In the genomic region with DNA sequence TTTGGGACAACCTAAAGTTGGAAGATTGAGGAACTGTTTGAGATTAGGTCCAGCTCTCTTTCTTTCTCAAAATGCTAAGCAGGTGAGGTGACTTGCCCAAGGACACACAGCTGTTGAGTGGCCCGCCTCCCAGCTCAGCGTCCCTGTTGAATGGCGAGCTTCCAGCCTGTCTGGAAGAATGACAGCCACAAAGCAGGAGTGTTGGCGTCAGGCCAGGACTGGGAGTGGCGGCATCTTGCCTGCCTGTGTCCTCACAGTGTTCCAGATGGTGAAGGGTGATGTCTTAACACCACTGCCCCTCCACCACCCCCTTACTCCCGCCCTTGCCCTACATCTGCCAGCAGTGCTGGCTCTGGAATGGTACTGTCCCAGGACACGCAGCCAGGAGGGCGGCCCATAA, we compare ENCODE assay signal across 14 cellular contexts. TPM values are rescaled to one million over a fixed set of nuclear protein-coding genes. Genes with fewer than 3 reads are reported as not detected.
DNase-seq lines count a peak whose midpoint lies in the region; ATAC-seq and TF ChIP-seq lines count a peak whose summit lies in the region.
"Had no signal": no experiment of that assay in that cellular context is flagged by ENCODE, and none has a peak within 500 bp of the region (broad histone marks: within the 10 kb centered on the region; RNA-seq: fewer than 3 reads in every experiment).

No MANE protein-coding gene starts in this region.

- H3K36me3 ChIP-seq in BE2C: no peaks in the 10 kb centered on the region
- H3K36me3 ChIP-seq in IMR-90 (ENCODE audit: control insufficient read depth, insufficient read depth, low read length): no peaks in the 10 kb centered on the region
- peaks cover 0 to 8% of the 10 kb centered on the region in 2 donors for H3K36me3 ChIP-seq in adrenal gland (replicated peaks in 1 of 2)
- H3K36me3 ChIP-seq in mucosa of descending colon (ENCODE audit: low read depth): no peaks in the 10 kb centered on the region

- no peak overlapping the region for H2BK15ac ChIP-seq in IMR-90 (ENCODE audit: low read depth, low read length)

- no peak overlapping the region for H3K27ac ChIP-seq in IMR-90 (ENCODE audit: insufficient read depth, low read length)
- no peak overlapping the region for H3K27ac ChIP-seq in adrenal gland
- H3K27ac ChIP-seq in CD4-positive, alpha-beta T cell (ENCODE audit: low read depth, low read length): no peak overlapping the region
- H3K27ac ChIP-seq: left lung had no signal

- BruUV-seq in IMR-90 (replicated peaks; lab: Mats Ljungman, UMichigan): no TSS peak

- no peak overlapping the region for H3K4ac ChIP-seq in IMR-90 (ENCODE audit: low read depth, low read length)

- no peak overlapping the region for H3K18ac ChIP-seq in IMR-90 (ENCODE audit: low read depth, low read length)

- no peak for TF ChIP-seq RAD21 in IMR-90 (IDR thresholded peaks at IDR 0.05; ENCODE audit: low read length)

- no peak overlapping the region for H3K9ac ChIP-seq in IMR-90 (ENCODE audit: low read depth, low read length)

- H3K9me3 ChIP-seq in BE2C (no peaks in the 10 kb centered on the region), IMR-90 (ENCODE audit: control insufficient read depth, insufficient read depth, low read length) (no peaks in the 10 kb centered on the region), adrenal gland (replicated peaks in 1 of 3) (no peaks in the 10 kb centered on the region), mucosa of descending colon (no peaks in the 10 kb centered on the region)
- H3K9me3 ChIP-seq in CD4-positive, alpha-beta T cell (ENCODE audit: control insufficient read depth, low read length): no peaks in the 10 kb centered on the region
- H3K9me3 ChIP-seq: Caco-2, esophagus squamous epithelium, left lung had no signal

- no peaks in the 10 kb centered on the region for H3K27me3 Mint-ChIP-seq in CD4-positive, alpha-beta T cell

- no peak for TF ChIP-seq POLR2A in IMR-90 (IDR thresholded peaks at IDR 0.05; ENCODE audit: low read depth, low read length)
- TF ChIP-seq POLR2A in adrenal gland (IDR thresholded peaks at IDR 0.05): no peak

- WGBS in IMR-90 (ENCODE audit: extremely low coverage in 2 of 2, insufficient read length in 1 of 2), 2 experiments: no CpG with 5 or more reads among the region's 8 CpGs
- WGBS in adrenal gland, 4 donors: 29 to 44% (median 37%) methylated on average over 3 to 8 of the region's 8 CpGs

- no peak overlapping the region for H4K91ac ChIP-seq in IMR-90 (ENCODE audit: insufficient read depth, low read depth, low read length)

- H3K4me3 ChIP-seq in BE2C (ENCODE audit: low read depth, low read length) (no peak overlapping the region), IMR-90 (ENCODE audit: insufficient read depth, low read depth, low read length) (no peak overlapping the region), adrenal gland (no peak overlapping the region), mucosa of descending colon (no peak overlapping the region)
- H3K4me3 ChIP-seq: esophagus squamous epithelium, left lung had no signal

- intact Hi-C loops in IMR-90 (cut with micrococcal nuclease): no loop called here
- intact Hi-C loops in adrenal gland (cut with DNase I): loop anchor here in 1 of 2 donors (10.0 kb wide), 1 partner anchor 171 kb away; no protein-coding TSS in a partner anchor
- intact Hi-C loops in mucosa of descending colon (cut with DNase I, micrococcal nuclease): no loop called here
- intact Hi-C loops in CD4-positive, alpha-beta T cell (cut with DNase I, micrococcal nuclease): loop anchor here (5.0 kb wide), 2 partner anchors 174 to 179 kb away; partner anchors contain the start of gene PPP1R3E (in 1 of the 2)

- H3K9me3 Mint-ChIP-seq in CD4-positive, alpha-beta T cell: no peaks in the 10 kb centered on the region

- H4K8ac ChIP-seq in IMR-90 (ENCODE audit: low read depth in 2 of 2, low read length in 2 of 2): no peak overlapping the region

- no peak overlapping the region for H2BK20ac ChIP-seq in IMR-90 (ENCODE audit: low read depth, low read length)

- DNase-seq in BE2C: peak; percentile 88
- no peak for DNase-seq in IMR-90
- DNase-seq in adrenal gland: peak; percentile 66 to 92 (median 78)
- DNase-seq in mucosa of descending colon: peak; percentile 90 to 96 (median 92)
- no peak for DNase-seq in CD4-positive, alpha-beta T cell
- DNase-seq in NCI-H1436 treated with DMSO at 0.1 percent for 48 hours (lab: John Stamatoyannopoulos, UW): no peak
- DNase-seq in GM19238 (ENCODE audit: insufficient read length, low spot score): no peak
- DNase-seq: Caco-2, esophagus squamous epithelium, T-helper 1 cell had no signal

- peaks cover 41% of the 10 kb centered on the region for H3K4me1 Mint-ChIP-seq in CD4-positive, alpha-beta T cell (ENCODE audit: low read depth)

- no peak overlapping the region for H3K27ac Mint-ChIP-seq in CD4-positive, alpha-beta T cell

- no peak overlapping the region for H3K23ac ChIP-seq in IMR-90 (ENCODE audit: low read depth, low read length)

- H4K5ac ChIP-seq in IMR-90 (ENCODE audit: low read depth, low read length): no peak overlapping the region

- TF ChIP-seq CTCF in BE2C (IDR thresholded peaks at IDR 0.05; ENCODE audit: low read depth, low read length): no peak
- TF ChIP-seq CTCF in IMR-90 (conservative IDR thresholded peaks at IDR 0.05; ENCODE audit: low read depth, low read length): no peak
- TF ChIP-seq CTCF in adrenal gland (IDR thresholded peaks at IDR 0.05): no peak
- TF ChIP-seq CTCF in mucosa of descending colon (IDR thresholded peaks at IDR 0.05): no peak
- no peak for TF ChIP-seq CTCF in CD4-positive, alpha-beta T cell (IDR thresholded peaks at IDR 0.05)

- POLR2A ChIA-PET in IMR-90 (lab: Charles Lee; ENCODE audit: unreplicated experiment): interaction anchor here (0.7 to 1.0 kb wide), 2 partner anchors 54 to 67 kb away, joined by 3 to 8 read pairs; no protein-coding TSS in a partner anchor
- POLR2A ChIA-PET in CD4-positive, alpha-beta T cell (lab: Charles Lee): no interaction called here

- no peak overlapping the region for H2BK5ac ChIP-seq in IMR-90 (ENCODE audit: low read depth, low read length, poor library complexity, severe bottlenecking)

- H3K27me3 ChIP-seq in BE2C (no peaks in the 10 kb centered on the region), IMR-90 (ENCODE audit: control insufficient read depth, insufficient read depth, low read length) (peaks cover 6% of the 10 kb centered on the region; the same call in 1 of the 2 replicates), adrenal gland (no peaks in the 10 kb centered on the region)
- H3K27me3 ChIP-seq in CD4-positive, alpha-beta T cell (ENCODE audit: control insufficient read depth, insufficient read depth, low read length): no peaks in the 10 kb centered on the region
- H3K27me3 ChIP-seq: esophagus squamous epithelium, left lung had no signal

- in situ Hi-C loops in IMR-90 (cut with MboI; ENCODE audit: low sequenced_read_pairs): no loop called here

- H3K4me1 ChIP-seq in BE2C (no peaks in the 10 kb centered on the region), IMR-90 (ENCODE audit: control insufficient read depth, insufficient read depth, low read length) (0 out of 2 replicates have a peak, but pooled peaks cover 3% of the 10 kb centered on the region), adrenal gland (replicated peaks in 1 of 2) (peaks cover 0 to 16% of the 10 kb centered on the region in 2 donors), mucosa of descending colon (ENCODE audit: low read depth) (no peaks in the 10 kb centered on the region)
- H3K4me1 ChIP-seq: Caco-2 had no signal

- H2BK120ac ChIP-seq in IMR-90 (ENCODE audit: low read depth, low read length): no peak overlapping the region

- ATAC-seq in IMR-90 (ENCODE audit: low read depth) (no peak), mucosa of descending colon (peak; percentile 77), HG03095 (IDR thresholded peaks at IDR 0.05; ENCODE audit: unreplicated experiment) (no peak)
- no peak for ATAC-seq in CD4-positive, alpha-beta T cell (ENCODE audit: poor library complexity)
- ATAC-seq: left lung, sciatic nerve had no signal

- peak overlapping the region; percentile 24 for H2AFZ ChIP-seq in IMR-90 (replicated peaks; ENCODE audit: low read length, poor library complexity)

- H3K9me1 ChIP-seq in IMR-90 (ENCODE audit: insufficient read depth, low read length): no peaks in the 10 kb centered on the region

- no peaks in the 10 kb centered on the region for H3K79me1 ChIP-seq in IMR-90 (ENCODE audit: low read depth in 1 of 2, low read length in 2 of 2)

- H4K20me1 ChIP-seq in IMR-90 (ENCODE audit: insufficient read depth, low read length): no peaks in the 10 kb centered on the region

- dilution Hi-C loops in IMR-90 (cut with HindIII; ENCODE audit: low sequenced_read_pairs, unreplicated experiment): no loop called here

- no peak overlapping the region for H3K4me3 Mint-ChIP-seq in CD4-positive, alpha-beta T cell

- no peak overlapping the region for H2AK5ac ChIP-seq in IMR-90 (ENCODE audit: low read depth, low read length)

- H2AK9ac ChIP-seq in IMR-90 (replicated peaks; ENCODE audit: low read depth, low read length, poor library complexity): no peak overlapping the region

- no peaks in the 10 kb centered on the region for H3K36me3 Mint-ChIP-seq in CD4-positive, alpha-beta T cell (ENCODE audit: low read depth)

- H3K4me2 ChIP-seq in IMR-90 (ENCODE audit: low read depth, low read length): no peak overlapping the region

- H3K56ac ChIP-seq in IMR-90 (ENCODE audit: extremely low read depth, insufficient read depth, low read length): no peak overlapping the region

- CTCF ChIA-PET in IMR-90 (lab: Yijun Ruan, JAX): interaction anchor here (1.0 kb wide), 1 partner anchor 64 kb away, joined by 7 read pairs; no protein-coding TSS in a partner anchor
- CTCF ChIA-PET in CD4-positive, alpha-beta T cell (lab: Charles Lee): interaction anchor here (1.3 kb wide), 1 partner anchor 55 kb away, joined by 4 read pairs; no protein-coding TSS in a partner anchor

- no peak overlapping the region for H3K14ac ChIP-seq in IMR-90 (replicated peaks; ENCODE audit: low read depth, low read length)

RNA-seq across cellular contexts. Expression of gene CEBPE, which starts 4.4 kb away (rescaled TPM):
- polyA plus RNA-seq in BE2C (2012; ENCODE audit: insufficient read depth, insufficient read length, low read depth): not detected
- total RNA-seq in IMR-90 (2012; rRNA removed) (not detected in 2 replicates), adrenal gland (under 1 TPM in 1 of 8 donors, not detected in 7; 0.15 TPM), mucosa of descending colon (not detected)
- polyA plus RNA-seq in IMR-90 (2012; rRNA removed) (0.05 TPM in 1 of 2 replicates, not detected in the other), adrenal gland (under 1 TPM in 2 of 3 donors, not detected in 1; 0.03 to 0.40 TPM)
- not detected in 2 replicates for polyA plus RNA-seq in IMR-90 (2012; cell fraction: cytosol; rRNA removed)
- polyA plus RNA-seq in IMR-90 (2012; cell fraction: nucleus; rRNA removed; ENCODE audit: low replicate concordance): not detected in 2 replicates
- total RNA-seq in CD4-positive, alpha-beta T cell: not detected
- total RNA-seq: astrocyte, Caco-2, esophagus squamous epithelium had no signal

RNA-seq across cellular contexts. Expression of gene CIROP, which starts 18.6 kb away (rescaled TPM):
- polyA plus RNA-seq in BE2C (2012; ENCODE audit: insufficient read depth, insufficient read length, low read depth): not detected
- total RNA-seq in IMR-90 (2012; rRNA removed) (0.28 and 0.36 TPM in 2 replicates), adrenal gland (not detected), mucosa of descending colon (under 1 TPM in 1 of 3 donors, not detected in 2; 0.13 TPM)
- polyA plus RNA-seq in IMR-90 (2012; rRNA removed) (0.31 and 0.37 TPM in 2 replicates), adrenal gland (not detected)
- 0.23 and 0.43 TPM in 2 replicates for polyA plus RNA-seq in IMR-90 (2012; cell fraction: cytosol; rRNA removed)
- 1.3 and 1.8 TPM in 2 replicates for polyA plus RNA-seq in IMR-90 (2012; cell fraction: nucleus; rRNA removed; ENCODE audit: low replicate concordance)
- total RNA-seq in CD4-positive, alpha-beta T cell: not detected
- total RNA-seq: astrocyte, Caco-2, left lung, sciatic nerve had no signal

RNA-seq across cellular contexts. Expression of gene C14orf119, which starts 28.1 kb away (rescaled TPM):
- 59.7 TPM for polyA plus RNA-seq in BE2C (2012; ENCODE audit: insufficient read depth, insufficient read length, low read depth)
- total RNA-seq in IMR-90 (2012; rRNA removed) (61.9 and 83.7 TPM in 2 replicates), adrenal gland (100 to 1,000 TPM in 1 of 8 donors, 10 to 100 TPM in 7; 23.9 to 206 (median 53.1) TPM), mucosa of descending colon (10 to 100 TPM; 46.6 to 48.3 (median 48.0) TPM)
- polyA plus RNA-seq in IMR-90 (2012; rRNA removed) (74.0 and 86.3 TPM in 2 replicates), adrenal gland (10 to 100 TPM; 28.0 to 52.9 (median 35.1) TPM)
- polyA plus RNA-seq in IMR-90 (2012; cell fraction: cytosol; rRNA removed): 36.7 and 38.7 TPM in 2 replicates
- polyA plus RNA-seq in IMR-90 (2012; cell fraction: nucleus; rRNA removed; ENCODE audit: low replicate concordance): 13.9 and 46.2 TPM in 2 replicates
- 1 to 10 TPM; 3.1 to 3.9 TPM for total RNA-seq in CD4-positive, alpha-beta T cell

RNA-seq across cellular contexts. Expression of gene ACIN1, which starts 28.5 kb away (rescaled TPM):
- polyA plus RNA-seq in BE2C (2012; ENCODE audit: insufficient read depth, insufficient read length, low read depth): 198 TPM
- total RNA-seq in IMR-90 (2012; rRNA removed) (71.9 and 73.8 TPM in 2 replicates), adrenal gland (100 to 1,000 TPM in 4 of 8 donors, 10 to 100 TPM in 4; 73.1 to 203 (median 111) TPM), mucosa of descending colon (100 to 1,000 TPM; 143 to 172 (median 170) TPM)
- polyA plus RNA-seq in IMR-90 (2012; rRNA removed) (167 and 185 TPM in 2 replicates), adrenal gland (100 to 1,000 TPM; 116 to 431 (median 258) TPM)
- polyA plus RNA-seq in IMR-90 (2012; cell fraction: cytosol; rRNA removed): 47.0 and 54.1 TPM in 2 replicates
- polyA plus RNA-seq in IMR-90 (2012; cell fraction: nucleus; rRNA removed; ENCODE audit: low replicate concordance): 631 and 1,195 TPM in 2 replicates
- total RNA-seq in CD4-positive, alpha-beta T cell: 100 to 1,000 TPM; 282 to 288 TPM

Comparison
In these comparisons a context has a peak if more than half of its experiments do, and no peak if none do; other contexts are left out.
1. DNase-seq: peak in BE2C (single experiment), adrenal gland (7 of 7) and mucosa of descending colon (3 of 3); none in IMR-90 (single experiment), CD4-positive, alpha-beta T cell (0 of 10), NCI-H1436 treated with DMSO at 0.1 percent for 48 hours (single experiment) and GM19238 (single experiment).
2. RNA of gene C14orf119, which starts 28.1 kb away (total RNA-seq): 61.9 to 83.7 TPM in IMR-90, 23.9 to 206 TPM in adrenal gland and 46.6 to 48.3 TPM in mucosa of descending colon; 3.1 to 3.9 TPM in CD4-positive, alpha-beta T cell; every median in the first group is over 4 times any median in the second.
3. intact Hi-C loops: an anchor here in CD4-positive, alpha-beta T cell (5.0 kb wide); none called in IMR-90 and mucosa of descending colon.